Comparison of ENCODE assay signal across 10 cellular contexts in the genomic region with DNA sequence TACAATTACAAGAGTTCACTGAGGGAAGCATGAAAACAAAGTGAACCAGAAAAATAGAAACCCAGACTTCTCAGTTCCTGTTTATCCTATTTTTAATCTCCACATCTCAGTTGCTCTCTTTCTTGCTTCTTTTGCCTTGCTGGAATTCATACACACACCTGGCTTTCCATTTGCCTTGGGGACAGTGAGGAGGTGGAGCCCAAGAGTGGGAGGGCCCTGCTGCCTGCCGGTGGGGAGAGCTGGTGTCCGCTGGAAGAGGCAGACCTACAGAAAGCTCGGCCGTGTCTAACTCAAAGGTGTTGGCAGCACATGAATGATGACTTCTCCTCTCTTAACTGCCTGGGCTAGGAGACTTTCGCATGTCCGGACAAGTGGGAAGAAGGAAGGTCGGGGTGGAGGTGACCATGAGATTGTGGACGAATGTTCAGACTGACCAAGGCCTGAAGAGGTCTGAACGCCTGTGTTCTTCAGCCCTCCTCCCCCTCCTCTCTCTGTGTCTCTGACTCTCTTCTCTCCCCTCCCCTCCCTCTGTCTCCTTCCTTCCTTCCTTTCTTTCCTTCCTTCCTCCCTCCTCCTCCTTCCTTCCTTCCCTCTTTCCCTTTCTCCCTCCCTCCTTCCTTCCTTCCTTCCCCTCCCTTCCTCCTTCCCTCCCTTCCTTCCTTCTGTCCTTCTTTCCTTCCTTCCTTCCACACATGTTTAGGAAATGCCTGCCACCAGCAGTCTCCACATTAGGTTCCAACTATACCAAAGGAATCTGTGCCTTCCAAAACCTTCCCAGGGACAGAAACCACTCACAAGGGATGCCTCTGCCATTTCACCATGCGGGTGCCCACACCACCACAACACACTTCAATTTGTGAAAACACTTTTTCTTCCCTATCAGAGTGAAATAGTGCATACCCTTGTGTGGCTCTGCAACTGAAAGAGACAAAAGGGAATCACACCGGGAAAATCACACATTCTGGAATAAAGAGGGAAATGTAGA.
DNase-seq lines count a peak whose midpoint lies in the region; ATAC-seq, FAIRE-seq and TF ChIP-seq lines count a peak whose summit lies in the region.
"Had no signal": no experiment of that assay in that cellular context is flagged by ENCODE, and none has a peak within 500 bp of the region (broad histone marks: within the 10 kb centered on the region; RNA-seq: fewer than 3 reads in every experiment).

No MANE protein-coding gene starts in this region.

- H3K9ac ChIP-seq in BLaER1 treated with 17β-estradiol and CSF1 and Interleukin-3, amounts not matched to agents 10 nM and 100 nM: peak overlapping the region in 9 of 11 experiments; percentile 48 to 76 (median 73); a peak in 17 of 22 replicates
- no peak overlapping the region for H3K9ac ChIP-seq in mucosa of rectum (ENCODE audit: low read depth in 1 of 2, low read length in 2 of 2)

- H3K4me3 ChIP-seq in BLaER1 treated with 17β-estradiol and CSF1 and Interleukin-3, amounts not matched to agents 10 nM and 100 nM: peak overlapping the region in 3 of 10 experiments; percentile 3 to 32 (median 24); a peak in 1 of 20 replicates
- no peak overlapping the region for H3K4me3 ChIP-seq in mucosa of rectum (ENCODE audit: low read length in 2 of 2)
- H3K4me3 ChIP-seq: right lobe of liver had no signal

- peaks cover 14 to 44% (median 41%) of the 10 kb centered on the region in 11 experiments for H3K9me3 ChIP-seq in BLaER1 treated with 17β-estradiol and CSF1 and Interleukin-3, amounts not matched to agents 10 nM and 100 nM (replicated peaks in 1 of 11)
- no peaks in the 10 kb centered on the region for H3K9me3 ChIP-seq in mucosa of rectum (ENCODE audit: control insufficient read depth in 2 of 2, low read length in 2 of 2)
- H3K9me3 ChIP-seq: right lobe of liver had no signal

- peaks cover 13% of the 10 kb centered on the region; the same call in 1 of the 2 replicates for H3K36me3 Mint-ChIP-seq in HFFc6 (ENCODE audit: low read depth)
- peaks cover 3% of the 10 kb centered on the region for H3K36me3 Mint-ChIP-seq in activated naive CD8-positive, alpha-beta T cell treated with anti-CD3 and anti-CD28 coated beads for 36 hours

- no peak for DNase-seq in HFFc6
- no peak for DNase-seq in activated naive CD8-positive, alpha-beta T cell treated with anti-CD3 and anti-CD28 coated beads for 36 hours
- no peak for DNase-seq in activated gamma-delta T cell (lab: John Stamatoyannopoulos, UW)
- no peak for DNase-seq in urothelium cell line (ENCODE audit: low spot score)
- no peak for DNase-seq in NCI-H2081 (lab: John Stamatoyannopoulos, UW)
- DNase-seq: central memory CD4-positive, alpha-beta T cell; right lobe of liver had no signal

- no peaks in the 10 kb centered on the region; a peak in 1 of 22 replicates for H3K36me3 ChIP-seq in BLaER1 treated with 17β-estradiol and CSF1 and Interleukin-3, amounts not matched to agents 10 nM and 100 nM
- no peaks in the 10 kb centered on the region for H3K36me3 ChIP-seq in mucosa of rectum (ENCODE audit: control insufficient read depth in 2 of 2, insufficient read depth in 2 of 2, low read length in 2 of 2)
- H3K36me3 ChIP-seq: right lobe of liver had no signal

- no peaks in the 10 kb centered on the region for H3K27me3 ChIP-seq in BLaER1 treated with 17β-estradiol and CSF1 and Interleukin-3, amounts not matched to agents 10 nM and 100 nM
- H3K27me3 ChIP-seq in mucosa of rectum (ENCODE audit: control insufficient read depth in 2 of 2, insufficient read depth in 2 of 2, low read length in 2 of 2): no peaks in the 10 kb centered on the region
- H3K27me3 ChIP-seq: right lobe of liver had no signal

- TF ChIP-seq CTCF in HFFc6 (IDR thresholded peaks at IDR 0.05): no peak

- no peaks in the 10 kb centered on the region for H3K27me3 Mint-ChIP-seq in HFFc6 (ENCODE audit: insufficient read depth)
- no peaks in the 10 kb centered on the region for H3K27me3 Mint-ChIP-seq in activated naive CD8-positive, alpha-beta T cell treated with anti-CD3 and anti-CD28 coated beads for 36 hours

- H3K27ac ChIP-seq in BLaER1 treated with 17β-estradiol and CSF1 and Interleukin-3, amounts not matched to agents 10 nM and 100 nM: peak overlapping the region; percentile 27 to 86 (median 83); a peak in 21 of 22 replicates
- peak overlapping the region; percentile 30 to 46 for H3K27ac ChIP-seq in mucosa of rectum (ENCODE audit: low read depth in 2 of 2, low read length in 2 of 2)
- H3K27ac ChIP-seq: right lobe of liver had no signal

- no peak overlapping the region for H3K4me3 Mint-ChIP-seq in HFFc6
- no peak overlapping the region for H3K4me3 Mint-ChIP-seq in activated naive CD8-positive, alpha-beta T cell treated with anti-CD3 and anti-CD28 coated beads for 36 hours

- H3K4me1 Mint-ChIP-seq in HFFc6 (ENCODE audit: low read depth): peaks cover 86% of the 10 kb centered on the region
- H3K4me1 Mint-ChIP-seq in activated naive CD8-positive, alpha-beta T cell treated with anti-CD3 and anti-CD28 coated beads for 36 hours: peaks cover 32% of the 10 kb centered on the region

- no peak for FAIRE-seq in urothelium cell line (lab: Jason Lieb, UNC)

- H4K20me1 ChIP-seq in BLaER1 treated with 17β-estradiol and CSF1 and Interleukin-3, amounts not matched to agents 10 nM and 100 nM: no peaks in the 10 kb centered on the region

- H3K4me1 ChIP-seq in BLaER1 treated with 17β-estradiol and CSF1 and Interleukin-3, amounts not matched to agents 10 nM and 100 nM: peaks cover 38 to 52% (median 43%) of the 10 kb centered on the region in 10 experiments
- H3K4me1 ChIP-seq in mucosa of rectum (ENCODE audit: control insufficient read depth in 2 of 2, insufficient read depth in 2 of 2, low read length in 2 of 2): peaks cover 2 to 10% of the 10 kb centered on the region in 2 donors
- H3K4me1 ChIP-seq: right lobe of liver had no signal

- no peaks in the 10 kb centered on the region for H3K9me3 Mint-ChIP-seq in HFFc6
- peaks cover 7% of the 10 kb centered on the region for H3K9me3 Mint-ChIP-seq in activated naive CD8-positive, alpha-beta T cell treated with anti-CD3 and anti-CD28 coated beads for 36 hours

- peak overlapping the region; percentile 75 to 88 (median 84) for H3K4me2 ChIP-seq in BLaER1 treated with 17β-estradiol and CSF1 and Interleukin-3, amounts not matched to agents 10 nM and 100 nM

- ATAC-seq in GM18867 (IDR thresholded peaks at IDR 0.05; ENCODE audit: unreplicated experiment): no peak

- peak overlapping the region; percentile 99 for H3K27ac Mint-ChIP-seq in HFFc6
- H3K27ac Mint-ChIP-seq in activated naive CD8-positive, alpha-beta T cell treated with anti-CD3 and anti-CD28 coated beads for 36 hours: peak overlapping the region; percentile 90

Comparison
In these comparisons a context has a peak if more than half of its experiments do, and no peak if none do; other contexts are left out.
1. H3K9ac ChIP-seq: peak in BLaER1 treated with 17β-estradiol and CSF1 and Interleukin-3, amounts not matched to agents 10 nM and 100 nM (9 of 11); none in mucosa of rectum (0 of 2).